In the genomic region with DNA sequence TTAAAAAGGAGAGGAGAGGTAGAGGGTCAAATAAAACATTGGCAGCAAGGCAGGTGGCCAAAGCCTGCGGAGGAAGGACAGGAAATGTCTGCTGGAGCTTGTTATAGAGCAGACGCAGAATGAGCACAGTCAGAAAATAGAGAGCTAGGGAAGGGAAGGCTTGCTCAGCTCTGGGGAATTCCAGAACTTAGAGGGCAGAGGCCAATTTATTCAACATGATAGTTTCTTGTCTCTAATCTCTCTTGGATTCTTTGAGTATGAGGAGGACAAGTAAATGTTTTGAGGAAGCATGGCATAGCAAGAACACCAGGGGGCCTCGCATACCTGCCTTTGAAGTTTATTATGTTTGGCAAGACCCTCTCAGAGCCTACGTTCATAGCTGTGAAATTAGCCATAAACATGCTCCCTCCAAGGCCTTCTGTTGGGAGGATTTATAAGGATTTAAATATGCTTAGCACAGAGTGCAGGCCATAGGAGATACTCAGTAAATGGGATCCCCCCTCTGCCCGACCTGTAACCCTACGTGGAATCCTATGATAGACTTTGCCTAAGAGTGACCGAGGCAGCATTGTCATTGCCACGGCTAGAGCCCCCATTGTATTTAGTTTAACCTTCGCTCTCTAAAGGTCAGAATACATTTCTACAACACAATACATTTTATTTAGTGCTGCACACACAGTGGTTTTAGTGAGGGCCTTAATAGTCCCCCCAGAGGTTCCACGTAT, we compare ENCODE assay signal across 8 cellular contexts.
A peak's percentile ranks its signal among the peaks of the same experiment; 100 is the strongest.
DNase-seq lines count a peak whose midpoint lies in the region; ATAC-seq, FAIRE-seq and TF ChIP-seq lines count a peak whose summit lies in the region.

No MANE protein-coding gene starts in this region.

- H3K4me1 ChIP-seq in mucosa of descending colon (ENCODE audit: low read depth) (peaks cover 8% of the 10 kb centered on the region), urinary bladder (ENCODE audit: insufficient read depth) (no peaks in the 10 kb centered on the region)

- TF ChIP-seq CTCF in dorsolateral prefrontal cortex (IDR thresholded peaks at IDR 0.05 in 54 of 56, conservative IDR thresholded peaks at IDR 0.05 in 2 of 56; ENCODE audit: low read depth in 1 of 56, partially characterized antibody in 56 of 56) (peak in 44 of 56 donors; percentile 14 to 57 (median 36)), mucosa of descending colon (IDR thresholded peaks at IDR 0.05) (no peak)

- H3K9me3 Mint-ChIP-seq in naive thymus-derived CD8-positive, alpha-beta T cell: no peaks in the 10 kb centered on the region

- peak; percentile 87 for ATAC-seq in SK-N-SH treated with all-trans-retinoic acid at 6 μM for 48 hours
- peak; percentile 70 for ATAC-seq in mucosa of descending colon
- no peak for ATAC-seq in naive thymus-derived CD8-positive, alpha-beta T cell
- no peak for ATAC-seq in HG03457 (IDR thresholded peaks at IDR 0.05; ENCODE audit: unreplicated experiment)

- no peak overlapping the region for H3K4me3 Mint-ChIP-seq in naive thymus-derived CD8-positive, alpha-beta T cell

- POLR2A ChIA-PET in naive thymus-derived CD8-positive, alpha-beta T cell (lab: Charles Lee): no interaction called here

- H3K9me3 ChIP-seq in mucosa of descending colon: no peaks in the 10 kb centered on the region

- H3K27me3 Mint-ChIP-seq in naive thymus-derived CD8-positive, alpha-beta T cell: no peaks in the 10 kb centered on the region

- H3K4me1 Mint-ChIP-seq in naive thymus-derived CD8-positive, alpha-beta T cell: peaks cover 3 to 6% (median 4%) of the 10 kb centered on the region in 4 donors

- no peaks in the 10 kb centered on the region for H3K36me3 ChIP-seq in mucosa of descending colon (ENCODE audit: low read depth)
- no peaks in the 10 kb centered on the region for H3K36me3 ChIP-seq in urinary bladder (ENCODE audit: insufficient read depth)

- H3K27ac ChIP-seq in dorsolateral prefrontal cortex (peak overlapping the region in 56 of 59 donors; percentile 3 to 88 (median 68)), urinary bladder (ENCODE audit: low read depth) (peak overlapping the region; percentile 43)

- no peaks in the 10 kb centered on the region for H3K36me3 Mint-ChIP-seq in naive thymus-derived CD8-positive, alpha-beta T cell

- H3K27me3 ChIP-seq in dorsolateral prefrontal cortex: no peaks in the 10 kb centered on the region

- no peak for TF ChIP-seq POLR2A in H54 (IDR thresholded peaks at IDR 0.05; ENCODE audit: low read depth, low read length)

- intact Hi-C loops in dorsolateral prefrontal cortex (cut with DNase I): loop anchor here (5.0 kb wide), 3 partner anchors 70 to 445 kb away; no protein-coding TSS in a partner anchor
- intact Hi-C loops in mucosa of descending colon (cut with DNase I, micrococcal nuclease): no loop called here

- H3K27ac Mint-ChIP-seq in naive thymus-derived CD8-positive, alpha-beta T cell: peak overlapping the region in 1 of 10 donors; percentile 10

- H3K4me3 ChIP-seq in dorsolateral prefrontal cortex: no peak overlapping the region
- no peak overlapping the region for H3K4me3 ChIP-seq in mucosa of descending colon
- no peak overlapping the region for H3K4me3 ChIP-seq in urinary bladder (ENCODE audit: low read depth, low read length)

- FAIRE-seq in H54 (lab: Jason Lieb, UNC): peak; percentile 94

- DNase-seq in COR-L47 (lab: John Stamatoyannopoulos, UW) (peak; percentile 37), H54 (ENCODE audit: insufficient read length, low spot score) (peak; percentile 32), dorsolateral prefrontal cortex (peak in 2 of 10 donors; percentile 26 to 46), mucosa of descending colon (peak in 1 of 3 donors; percentile 34)
- DNase-seq in naive thymus-derived CD8-positive, alpha-beta T cell: no peak

- WGBS in urinary bladder: 41% methylated on average over 10 of the region's 10 CpGs

TF ChIP-seq in SK-N-SH treated with all-trans-retinoic acid at 6 μM for 48 hours, 23 proteins besides CTCF, POLR2A, EP300 and RAD21:
- TF ChIP-seq ISL1 (CRISPR knock-in tag; IDR thresholded peaks at IDR 0.05) (peak; percentile 57; the same call in 1 of the 2 replicates), ZFP3 (CRISPR knock-in tag; IDR thresholded peaks at IDR 0.05) (0 out of 2 replicates have a peak, but pooled peaks have one; percentile 24)
- TF ChIP-seq, protein P1, sequence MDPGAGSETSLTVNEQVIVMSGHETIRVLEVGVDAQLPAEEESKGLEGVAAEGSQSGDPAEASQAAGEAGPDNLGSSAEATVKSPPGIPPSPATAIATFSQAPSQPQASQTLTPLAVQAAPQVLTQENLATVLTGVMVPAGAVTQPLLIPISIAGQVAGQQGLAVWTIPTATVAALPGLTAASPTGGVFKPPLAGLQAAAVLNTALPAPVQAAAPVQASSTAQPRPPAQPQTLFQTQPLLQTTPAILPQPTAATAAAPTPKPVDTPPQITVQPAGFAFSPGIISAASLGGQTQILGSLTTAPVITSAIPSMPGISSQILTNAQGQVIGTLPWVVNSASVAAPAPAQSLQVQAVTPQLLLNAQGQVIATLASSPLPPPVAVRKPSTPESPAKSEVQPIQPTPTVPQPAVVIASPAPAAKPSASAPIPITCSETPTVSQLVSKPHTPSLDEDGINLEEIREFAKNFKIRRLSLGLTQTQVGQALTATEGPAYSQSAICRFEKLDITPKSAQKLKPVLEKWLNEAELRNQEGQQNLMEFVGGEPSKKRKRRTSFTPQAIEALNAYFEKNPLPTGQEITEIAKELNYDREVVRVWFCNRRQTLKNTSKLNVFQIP (CRISPR knock-in tag; IDR thresholded peaks at IDR 0.05; ENCODE audit: borderline replicate concordance, low read depth): no peak

Comparison
In these comparisons a context has a peak if more than half of its experiments do, and no peak if none do; other contexts are left out.
1. DNase-seq: peak in COR-L47 (single experiment) and H54 (single experiment); none in naive thymus-derived CD8-positive, alpha-beta T cell (0 of 10).
2. ATAC-seq: peak in SK-N-SH treated with all-trans-retinoic acid at 6 μM for 48 hours (single experiment) and mucosa of descending colon (single experiment); none in naive thymus-derived CD8-positive, alpha-beta T cell (0 of 2) and HG03457 (single experiment).
3. intact Hi-C loops: an anchor here in dorsolateral prefrontal cortex (5.0 kb wide); none called in mucosa of descending colon.